24 cellular contexts compared by ENCODE assay signal in genomic region chr1:233512538-233512937, GRCh38.
"Had no signal": no experiment of that assay in that cellular context is flagged by ENCODE, and none has a peak within 500 bp of the region (broad histone marks: within the 10 kb centered on the region; RNA-seq: fewer than 3 reads in every experiment).

No MANE protein-coding gene starts in this region.

- H3K4me1 ChIP-seq: foreskin keratinocyte, heart right ventricle, pancreas, prostate gland, sigmoid colon, upper lobe of left lung, vagina had no signal

- ATAC-seq: activated CD4-positive, CD25-positive, alpha-beta regulatory T cell treated with anti-CD3 and anti-CD28 coated beads, Interleukin-2, amount 50 U/mL, for 24 hours; activated T-cell treated with anti-CD3 and anti-CD28 coated beads, Interleukin-2, amount 50 U/mL, for 4 hours; effector memory CD8-positive, alpha-beta T cell; esophagus mucosa; foreskin keratinocyte; heart right ventricle; naive thymus-derived CD4-positive, alpha-beta T cell; pancreas; stimulated activated memory B cell treated with anti-CD40 and anti-IgM and Interleukin-4, amounts not matched to agents 10 μg/mL and 1 μg/mL and 100 μg/mL, for 72 hours; stimulated activated naive CD8-positive, alpha-beta T cell treated with anti-CD3 and anti-CD28 coated beads, Interleukin-15, amount 100 ng/mL, for 72 hours had no signal

- H3K4me3 ChIP-seq: coronary artery, heart right ventricle, pancreas, prostate gland, sigmoid colon, upper lobe of left lung, vagina had no signal

- H3K9me3 ChIP-seq: heart right ventricle, pancreas, prostate gland, sigmoid colon, upper lobe of left lung, vagina had no signal

- H3K36me3 ChIP-seq: heart right ventricle, pancreas, prostate gland, sigmoid colon, upper lobe of left lung, vagina, WERI-Rb-1 had no signal

- H3K27me3 ChIP-seq: pancreas, sigmoid colon, upper lobe of left lung, vagina had no signal

- H3K27ac ChIP-seq: coronary artery, foreskin keratinocyte, heart right ventricle, pancreas, prostate gland, sigmoid colon, upper lobe of left lung, vagina, WERI-Rb-1 had no signal

- DNase-seq: activated CD4-positive, alpha-beta T cell treated with anti-CD3 and anti-CD28 coated beads for 48 hours; activated CD4-positive, alpha-beta T cell treated with anti-CD3 and anti-CD28 coated beads, Interleukin-2, amount 50 U/mL, for 48 hours; activated naive CD4-positive, alpha-beta T cell; activated T-cell treated with anti-CD3 and anti-CD28 coated beads, Interleukin-2, amount 50 U/mL, for 4 hours; anterior cingulate cortex; effector memory CD8-positive, alpha-beta T cell; foreskin keratinocyte; heart right ventricle; naive thymus-derived CD4-positive, alpha-beta T cell; pancreas; retina; sigmoid colon; small intestine; stimulated activated CD4-positive, alpha-beta T cell treated with anti-CD3 and anti-CD28 coated beads, Interleukin-4, amount 100 ng/mL, for 4 hours; stimulated activated CD8-positive, alpha-beta memory T cell treated with anti-CD3 and anti-CD28 coated beads, Interleukin-4, amount 100 ng/mL, for 48 hours; stimulated activated naive CD8-positive, alpha-beta T cell treated with anti-CD3 and anti-CD28 coated beads, Interleukin-15, amount 100 ng/mL, for 72 hours; WERI-Rb-1 had no signal
